ENCODE assay signal across 8 cellular contexts in the genomic region with DNA sequence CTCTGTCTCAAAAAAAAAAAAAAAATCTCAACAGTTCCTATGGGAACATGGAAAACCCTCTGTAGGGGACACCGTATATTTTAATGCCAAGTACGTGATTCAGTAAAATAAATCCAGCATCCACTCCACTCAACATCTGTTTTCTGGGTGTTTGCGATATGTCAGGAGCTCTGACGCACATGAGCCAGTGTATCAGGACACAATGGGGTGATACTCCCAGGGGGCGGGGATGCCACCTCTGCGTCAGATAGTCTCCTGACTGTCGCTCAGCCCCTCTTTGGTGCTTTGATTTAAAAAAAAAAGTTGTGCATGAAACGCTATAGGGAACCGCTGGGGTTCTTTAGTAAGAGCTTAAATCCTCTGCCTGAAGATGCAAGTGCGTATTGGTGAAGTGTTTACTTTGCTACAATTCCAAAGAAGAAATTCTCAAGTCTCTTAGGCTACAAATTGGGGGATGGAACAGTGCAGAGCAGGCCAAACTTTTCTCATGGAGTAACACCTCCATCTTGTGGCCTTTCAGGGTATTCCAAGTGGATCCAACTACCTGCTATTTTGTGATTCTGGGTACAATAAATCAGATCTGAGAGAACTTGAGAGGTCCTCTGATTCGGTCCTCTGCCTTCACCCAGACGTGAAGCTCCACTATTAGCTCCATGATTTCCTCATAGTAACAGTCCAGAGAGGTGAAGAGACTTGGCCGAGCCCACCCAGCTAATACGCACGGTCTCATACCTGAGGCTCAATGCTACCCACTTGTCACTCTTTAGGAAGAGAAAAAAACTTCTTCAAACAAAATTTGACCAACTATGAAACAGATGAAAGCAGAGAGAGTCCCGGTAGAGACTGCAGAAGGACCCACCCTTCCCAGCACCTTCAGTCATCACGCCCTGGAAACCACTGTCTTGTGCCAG. TPM values are rescaled to one million over a fixed set of nuclear protein-coding genes. Genes with fewer than 3 reads are reported as not detected.
A peak's percentile ranks its signal among the peaks of the same experiment; 100 is the strongest.
DNase-seq lines count a peak whose midpoint lies in the region; ATAC-seq, FAIRE-seq and TF ChIP-seq lines count a peak whose summit lies in the region.

No MANE protein-coding gene starts in this region.

- in situ Hi-C loops in G401 (cut with HindIII; ENCODE audit: low sequenced_read_pairs): no loop called here

- ATAC-seq in GM18907 (IDR thresholded peaks at IDR 0.05; ENCODE audit: unreplicated experiment): no peak

- TF ChIP-seq CTCF in WERI-Rb-1 (IDR thresholded peaks at IDR 0.05; ENCODE audit: low read depth, low read length): peak; percentile 68

- no peaks in the 10 kb centered on the region for H3K27me3 ChIP-seq in WERI-Rb-1 (ENCODE audit: insufficient read depth, low read depth, severe bottlenecking)

- H3K9me3 ChIP-seq in WERI-Rb-1 (ENCODE audit: severe bottlenecking): no peaks in the 10 kb centered on the region

- peak; percentile 48 for DNase-seq in G401 (ENCODE audit: low spot score)
- DNase-seq in NCI-H128 (lab: John Stamatoyannopoulos, UW; ENCODE audit: unreplicated experiment): peak; percentile 6
- peak; percentile 32 for DNase-seq in WERI-Rb-1
- DNase-seq in glomerular endothelial cell (ENCODE audit: extremely low read depth, low read depth, low spot score): peak; percentile 69
- peak; percentile 56 for DNase-seq in putamen (ENCODE audit: low spot score)
- no peak for DNase-seq in activated gamma-delta T cell treated with Interleukin-2 at 50 U/mL for 16 hours

- no peaks in the 10 kb centered on the region for H3K36me3 ChIP-seq in WERI-Rb-1

- H3K4me3 ChIP-seq in WERI-Rb-1 (ENCODE audit: low read depth, low read length): no peak overlapping the region

- peak; percentile 90 for FAIRE-seq in A204.1 (lab: Jason Lieb, UNC)

- H3K27ac ChIP-seq in WERI-Rb-1: no peak overlapping the region

RNA-seq across cellular contexts. Expression of a gene that starts 9.3 kb away (rescaled TPM):
- total RNA-seq in G401 (2014; rRNA removed; shearing (Covaris generic)): not detected in 2 replicates
- 0.10 and 0.41 TPM in 2 replicates for total RNA-seq in glomerular endothelial cell
